In genomic region chr16:57335361-57335760, GRCh38 we compare ENCODE assay signal across 30 cellular contexts. TPM values are rescaled to one million over a fixed set of nuclear protein-coding genes. Genes with fewer than 3 reads are reported as not detected.
"Had no signal": no experiment of that assay in that cellular context is flagged by ENCODE, and none has a peak within 500 bp of the region (broad histone marks: within the 10 kb centered on the region; RNA-seq: fewer than 3 reads in every experiment).

No MANE protein-coding gene starts in this region.

- FAIRE-seq: astrocyte, TTC549 had no signal

- H3K27ac ChIP-seq: KMS-11, SK-N-MC had no signal

- ATAC-seq: activated CD8-positive, alpha-beta memory T cell treated with anti-CD3 and anti-CD28 coated beads, Interleukin-2, amount 10 ng/mL, durations not matched to agents 7 days and 5 days; Panc1; Right ventricle myocardium inferior; T-cell had no signal

- H3K4me3 ChIP-seq: SK-N-MC had no signal

- DNase-seq: activated B cell treated with CpG ODN at 0.5 μM for 24 hours; activated CD4-positive, alpha-beta T cell treated with anti-CD3 and anti-CD28 coated beads for 1 hour; activated CD4-positive, alpha-beta T cell treated with anti-CD3 and anti-CD28 coated beads, Interleukin-2, amount 10 ng/mL, durations not matched to agents 24 days and 14 days; activated CD4-positive, alpha-beta T cell treated with anti-CD3 and anti-CD28 coated beads, Interleukin-2, amount 50 U/mL, for 48 hours; activated CD8-positive, alpha-beta memory T cell treated with anti-CD3 and anti-CD28 coated beads, Interleukin-2, amount 10 ng/mL, durations not matched to agents 7 days and 5 days; activated effector memory CD4-positive, alpha-beta T cell treated with anti-CD3 and anti-CD28 coated beads, Interleukin-2, amount 50 U/mL, for 16 hours; activated naive CD4-positive, alpha-beta T cell treated with anti-CD3 and anti-CD28 coated beads for 36 hours; activated T-cell treated with anti-CD3 and anti-CD28 coated beads, Interleukin-2, amount 50 U/mL, for 24 hours; amygdala; NCI-H1092; NCI-H1417; NCI-H2029; NCI-H2107; NCI-H345; NCI-H510A; NCI-H526 treated with DMSO at 0.1 percent for 48 hours; NCI-H82; OCI-M1; RPMI8226; T-cell; T-helper 2 cell; T1000 had no signal

RNA-seq across cellular contexts. Expression of gene CCL22, which starts 23.2 kb away (rescaled TPM):
- total RNA-seq: astrocyte, MCF 10A, Right ventricle myocardium inferior had no signal

RNA-seq across cellular contexts. Expression of gene CX3CL1, which starts 36.9 kb away (rescaled TPM):
- total RNA-seq: activated CD4-positive, alpha-beta T cell treated with anti-CD3 and anti-CD28 coated beads, Interleukin-2, amount 10 ng/mL, durations not matched to agents 24 days and 14 days; activated CD8-positive, alpha-beta memory T cell treated with anti-CD3 and anti-CD28 coated beads, Interleukin-2, amount 10 ng/mL, durations not matched to agents 7 days and 5 days; activated naive CD4-positive, alpha-beta T cell treated with anti-CD3 and anti-CD28 coated beads for 36 hours; activated T-helper 1 cell treated with anti-CD3 and anti-CD28 coated beads, Interleukin-12 subunit alpha, Interleukin-12 subunit beta, Interleukin-2, Interleukin-4 antibody, amounts not matched to agents 30 ng/mL and 10 ng/mL and 1 ng/mL, durations not matched to agents 14 hours and 24 hours and 36 hours; MCF 10A had no signal

RNA-seq across cellular contexts. Expression of gene PLLP, which starts 50.9 kb away (rescaled TPM):
- total RNA-seq: activated B cell treated with CpG ODN at 0.5 μM for 24 hours; activated CD4-positive, alpha-beta T cell treated with anti-CD3 and anti-CD28 coated beads, Interleukin-2, amount 10 ng/mL, durations not matched to agents 24 days and 14 days; activated CD8-positive, alpha-beta memory T cell treated with anti-CD3 and anti-CD28 coated beads, Interleukin-2, amount 10 ng/mL, durations not matched to agents 7 days and 5 days had no signal
